ENCODE assay signal across 27 cellular contexts in the genomic region with DNA sequence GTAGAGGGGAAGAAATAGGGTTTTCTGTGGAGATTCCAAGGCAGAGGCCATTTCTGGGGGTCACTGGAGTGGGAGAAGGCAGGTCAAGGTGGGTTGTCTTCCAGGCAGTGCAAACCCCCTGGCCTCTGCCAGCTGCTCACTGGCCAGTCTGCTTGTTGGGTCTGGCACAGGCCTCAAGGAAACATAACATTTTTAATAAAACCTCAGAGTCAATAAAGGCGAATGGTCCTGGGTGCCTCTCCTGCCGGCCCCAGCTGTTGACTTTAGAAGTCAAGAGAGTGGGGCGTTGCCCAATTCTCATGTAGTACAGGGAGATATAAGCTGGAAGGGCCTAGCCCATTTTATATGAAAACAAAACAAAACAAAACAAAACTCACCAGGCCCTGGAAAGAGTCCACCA. TPM values are rescaled to one million over a fixed set of nuclear protein-coding genes. Genes with fewer than 3 reads are reported as not detected.
DNase-seq lines count a peak whose midpoint lies in the region; ATAC-seq, FAIRE-seq and TF ChIP-seq lines count a peak whose summit lies in the region.
"Had no signal": no experiment of that assay in that cellular context is flagged by ENCODE, and none has a peak within 500 bp of the region (broad histone marks: within the 10 kb centered on the region; RNA-seq: fewer than 3 reads in every experiment).

No MANE protein-coding gene starts in this region.

- no peaks in the 10 kb centered on the region for H3K27me3 Mint-ChIP-seq in activated T-cell treated with anti-CD3 and anti-CD28 coated beads, Interleukin-2, amount 50 U/mL, for 72 hours (ENCODE audit: low read depth)
- H3K27me3 Mint-ChIP-seq: activated naive CD8-positive, alpha-beta T cell; stimulated activated naive CD8-positive, alpha-beta T cell treated with anti-CD3 and anti-CD28 coated beads, Interleukin-15, amount 100 ng/mL, for 72 hours had no signal

- no peak for DNase-seq in activated T-cell treated with anti-CD3 and anti-CD28 coated beads, Interleukin-2, amount 50 U/mL, for 72 hours
- DNase-seq in activated T-cell treated with anti-CD3 and anti-CD28 coated beads for 4 hours (no peak), stomach (peak; percentile 52), frontal cortex (ENCODE audit: low spot score in 2 of 2) (no peak), Right ventricle myocardium superior (no peak), EL (no peak)
- DNase-seq: activated CD4-positive, alpha-beta T cell treated with anti-CD3 and anti-CD28 coated beads, Interleukin-2, amount 50 U/mL, for 1 hour; C1 segment of cervical spinal cord; Calu3; caudate nucleus; left ventricle myocardium superior; NCI-H1092; NCI-H2081; NCI-H446; nephron progenitor cell; PC-9; SJCRH30; stimulated activated CD4-positive, alpha-beta T cell treated with anti-CD3 and anti-CD28 coated beads, Interleukin-1b, Interleukin-23, amount 100 ng/mL, for 48 hours; trophoblast cell had no signal

- intact Hi-C loops in stomach (cut with DNase I; ENCODE audit: low total_unique reads) (no loop called here), Right ventricle myocardium superior (cut with DNase I) (no loop called here)

- no peaks in the 10 kb centered on the region for H3K36me3 ChIP-seq in mucosa of rectum (ENCODE audit: control insufficient read depth in 2 of 2, insufficient read depth in 2 of 2, low read length in 2 of 2)
- H3K36me3 ChIP-seq in stomach, result no peaks in the 10 kb centered on the region
- H3K36me3 ChIP-seq: ascending aorta, heart left ventricle, SJCRH30 had no signal

- peak overlapping the region; percentile 89 for H3K27ac Mint-ChIP-seq in activated T-cell treated with anti-CD3 and anti-CD28 coated beads, Interleukin-2, amount 50 U/mL, for 72 hours
- H3K27ac Mint-ChIP-seq: nephron progenitor cell had no signal

- no peak for FAIRE-seq in frontal cortex (lab: Jason Lieb, UNC)
- FAIRE-seq: H54 had no signal

- TF ChIP-seq CTCF in VCaP (conservative IDR thresholded peaks at IDR 0.05) (no peak), stomach (IDR thresholded peaks at IDR 0.05) (no peak)

- H3K9me3 Mint-ChIP-seq in activated T-cell treated with anti-CD3 and anti-CD28 coated beads, Interleukin-2, amount 50 U/mL, for 72 hours, result peaks cover 6 to 11% of the 10 kb centered on the region in 2 donors

- peak overlapping the region in 1 of 2 donors; percentile 3 for H3K4me3 ChIP-seq in mucosa of rectum (ENCODE audit: low read length in 2 of 2)
- H3K4me3 ChIP-seq in stomach, result no peak overlapping the region
- H3K4me3 ChIP-seq: ascending aorta, heart left ventricle, PC-9, SJCRH30 had no signal

- peaks cover 9 to 13% of the 10 kb centered on the region in 2 donors for H3K36me3 Mint-ChIP-seq in activated T-cell treated with anti-CD3 and anti-CD28 coated beads, Interleukin-2, amount 50 U/mL, for 72 hours (ENCODE audit: insufficient read depth in 2 of 2)

- H3K9me3 ChIP-seq in mucosa of rectum (ENCODE audit: control insufficient read depth in 2 of 2, low read length in 2 of 2) (no peaks in the 10 kb centered on the region), stomach (peaks cover 0 to 10% (median 7%) of the 10 kb centered on the region in 4 donors)
- H3K9me3 ChIP-seq: ascending aorta, SJCRH30 had no signal

- H3K4me1 Mint-ChIP-seq in activated T-cell treated with anti-CD3 and anti-CD28 coated beads, Interleukin-2, amount 50 U/mL, for 72 hours (ENCODE audit: low read depth), result no peaks in the 10 kb centered on the region
- H3K4me1 Mint-ChIP-seq: nephron progenitor cell had no signal

- peak overlapping the region in 1 of 2 donors; percentile 50 for H3K9ac ChIP-seq in mucosa of rectum (ENCODE audit: low read depth in 1 of 2, low read length in 2 of 2)

- no peak for TF ChIP-seq POLR2A in stomach (IDR thresholded peaks at IDR 0.05)

- peak in 1 of 2 donors; percentile 3 for ATAC-seq in activated T-cell treated with anti-CD3 and anti-CD28 coated beads, Interleukin-2, amount 50 U/mL, for 72 hours (replicated peaks in 1 of 2)
- no peak for ATAC-seq in Right ventricle myocardium superior (ENCODE audit: poor library complexity)
- ATAC-seq: heart left ventricle; left ventricle myocardium superior; stimulated activated naive CD8-positive, alpha-beta T cell treated with anti-CD3 and anti-CD28 coated beads, Interleukin-15, amount 100 ng/mL, for 72 hours had no signal

- H3K27me3 ChIP-seq in mucosa of rectum (ENCODE audit: control insufficient read depth in 2 of 2, insufficient read depth in 2 of 2, low read length in 2 of 2) (no peaks in the 10 kb centered on the region), stomach (peaks cover 0 to 28% (median 0%) of the 10 kb centered on the region in 3 donors)
- H3K27me3 ChIP-seq: ascending aorta had no signal

- TF ChIP-seq EP300 in stomach (IDR thresholded peaks at IDR 0.05), result no peak

- peaks cover 15 to 37% of the 10 kb centered on the region in 2 donors for H3K4me1 ChIP-seq in mucosa of rectum (ENCODE audit: control insufficient read depth in 2 of 2, insufficient read depth in 2 of 2, low read length in 2 of 2)
- peaks cover 0 to 7% (median 2%) of the 10 kb centered on the region in 4 donors for H3K4me1 ChIP-seq in stomach
- H3K4me1 ChIP-seq: ascending aorta, heart left ventricle, SJCRH30 had no signal

- WGBS in stomach, 5 donors, result 22 to 56% (median 33%) methylated on average over 3 of the region's 3 CpGs

- H3K4me3 Mint-ChIP-seq in activated T-cell treated with anti-CD3 and anti-CD28 coated beads, Interleukin-2, amount 50 U/mL, for 72 hours, result no peak overlapping the region
- H3K4me3 Mint-ChIP-seq: activated naive CD8-positive, alpha-beta T cell; nephron progenitor cell; stimulated activated naive CD8-positive, alpha-beta T cell treated with anti-CD3 and anti-CD28 coated beads, Interleukin-15, amount 100 ng/mL, for 72 hours had no signal

- H3K27ac ChIP-seq in VCaP, result peak overlapping the region; percentile 90
- peak overlapping the region; percentile 72 to 88 for H3K27ac ChIP-seq in mucosa of rectum (ENCODE audit: low read depth in 2 of 2, low read length in 2 of 2)
- no peak overlapping the region for H3K27ac ChIP-seq in stomach
- H3K27ac ChIP-seq: ascending aorta, heart left ventricle, HL-60, PC-9, SJCRH30 had no signal

RNA-seq across cellular contexts. Expression of gene RUNX3, which starts 36.6 kb away (rescaled TPM):
- total RNA-seq in activated T-cell treated with anti-CD3 and anti-CD28 coated beads, Interleukin-2, amount 50 U/mL, for 72 hours, result 100 to 1,000 TPM; 254 to 298 TPM
- total RNA-seq in stomach (1 to 10 TPM in 3 of 5 donors, under 1 TPM in 1, not detected in 1; 0.29 to 6.1 (median 3.2) TPM), frontal cortex (not detected), Right ventricle myocardium superior (1.0 TPM)
- polyA plus RNA-seq in stomach, result 1 to 10 TPM; 1.5 to 4.0 (median 2.6) TPM
- total RNA-seq: PC-9 had no signal

Comparison
In these comparisons a context has a peak if more than half of its experiments do, and no peak if none do; other contexts are left out.
1. H3K27ac ChIP-seq: peak in VCaP (single experiment) and mucosa of rectum (2 of 2); none in stomach (0 of 5).
2. RNA of gene RUNX3, which starts 36.6 kb away (total RNA-seq): 254 to 298 TPM in activated T-cell treated with anti-CD3 and anti-CD28 coated beads, Interleukin-2, amount 50 U/mL, for 72 hours; 0.29 to 6.1 TPM in stomach, 1.0 TPM in Right ventricle myocardium superior (single experiment) and not detected in frontal cortex (single experiment); every median in the first group is over 10 times any median in the second.